Comparison of ENCODE assay signal across 21 cellular contexts in genomic region chr11:68173926-68174325, GRCh38. TPM values are rescaled to one million over a fixed set of nuclear protein-coding genes. Genes with fewer than 3 reads are reported as not detected.
A peak's percentile ranks its signal among the peaks of the same experiment; 100 is the strongest.
DNase-seq lines count a peak whose midpoint lies in the region; ATAC-seq, FAIRE-seq and TF ChIP-seq lines count a peak whose summit lies in the region.
"Had no signal": no experiment of that assay in that cellular context is flagged by ENCODE, and none has a peak within 500 bp of the region (broad histone marks: within the 10 kb centered on the region; RNA-seq: fewer than 3 reads in every experiment).

No MANE protein-coding gene starts in this region.

- peak overlapping the region; percentile 80 to 96 (median 88) for H3K27ac ChIP-seq in thyroid gland
- H3K27ac ChIP-seq: BLaER1 treated with 17β-estradiol and CSF1 and Interleukin-3, amounts not matched to agents 10 nM and 100 nM; GM23248; HL-60 had no signal

- 35 to 42% methylated on average over 4 of the region's 4 CpGs for WGBS in thyroid gland, 2 donors

- H3K36me3 Mint-ChIP-seq in activated naive CD8-positive, alpha-beta T cell = peaks cover 3% of the 10 kb centered on the region
- H3K36me3 Mint-ChIP-seq in activated naive CD8-positive, alpha-beta T cell treated with anti-CD3 and anti-CD28 coated beads for 36 hours = no peaks in the 10 kb centered on the region

- H3K4me1 Mint-ChIP-seq in activated naive CD8-positive, alpha-beta T cell (ENCODE audit: low read depth) = no peaks in the 10 kb centered on the region
- H3K4me1 Mint-ChIP-seq in activated naive CD8-positive, alpha-beta T cell treated with anti-CD3 and anti-CD28 coated beads for 36 hours = no peaks in the 10 kb centered on the region
- H3K4me1 Mint-ChIP-seq: B cell; CD8-positive, alpha-beta memory T cell had no signal

- H3K4me3 ChIP-seq in thyroid gland (replicated peaks in 1 of 3) = no peak overlapping the region
- H3K4me3 ChIP-seq: BLaER1 treated with 17β-estradiol and CSF1 and Interleukin-3, amounts not matched to agents 10 nM and 100 nM; GM12878; GM23248; HAP-1 had no signal

- H3K9me3 Mint-ChIP-seq in activated naive CD8-positive, alpha-beta T cell (ENCODE audit: low read depth) = no peaks in the 10 kb centered on the region
- no peaks in the 10 kb centered on the region for H3K9me3 Mint-ChIP-seq in activated naive CD8-positive, alpha-beta T cell treated with anti-CD3 and anti-CD28 coated beads for 36 hours
- H3K9me3 Mint-ChIP-seq: CD8-positive, alpha-beta memory T cell had no signal

- TF ChIP-seq POLR2A in thyroid gland (IDR thresholded peaks at IDR 0.05) = peak in 1 of 2 donors; percentile 23

- peak overlapping the region; percentile 61 for H3K27ac Mint-ChIP-seq in activated naive CD8-positive, alpha-beta T cell
- H3K27ac Mint-ChIP-seq in activated naive CD8-positive, alpha-beta T cell treated with anti-CD3 and anti-CD28 coated beads for 36 hours = no peak overlapping the region
- H3K27ac Mint-ChIP-seq: B cell had no signal

- H3K9me3 ChIP-seq in thyroid gland = no peaks in the 10 kb centered on the region
- H3K9me3 ChIP-seq: BLaER1 treated with 17β-estradiol and CSF1 and Interleukin-3, amounts not matched to agents 10 nM and 100 nM; HAP-1 had no signal

- DNase-seq in activated naive CD8-positive, alpha-beta T cell treated with anti-CD3 and anti-CD28 coated beads for 36 hours = no peak
- no peak for DNase-seq in HTR-8/SVneo (ENCODE audit: insufficient read length, low spot score)
- DNase-seq in kidney glomerular epithelial cell (lab: John Stamatoyannopoulos, UW) = peak; percentile 2
- peak; percentile 90 to 91 for DNase-seq in thyroid gland
- DNase-seq in SW 1271 (lab: John Stamatoyannopoulos, UW) = no peak
- DNase-seq: 8988T; CD8-positive, alpha-beta memory T cell; COR-L47; DMS 273 treated with DMSO at 0.1 percent for 48 hours; DMS53; DND-41; EL; GM23248; IMR-90 had no signal

- FAIRE-seq in HTR-8/SVneo (lab: Jason Lieb, UNC) = peak; percentile 74
- FAIRE-seq: GM12878 had no signal

- H3K4me3 Mint-ChIP-seq in activated naive CD8-positive, alpha-beta T cell = no peak overlapping the region
- H3K4me3 Mint-ChIP-seq in activated naive CD8-positive, alpha-beta T cell treated with anti-CD3 and anti-CD28 coated beads for 36 hours = no peak overlapping the region
- H3K4me3 Mint-ChIP-seq: B cell; CD8-positive, alpha-beta memory T cell had no signal

- no peak for TF ChIP-seq CTCF in thyroid gland (IDR thresholded peaks at IDR 0.05)

- peaks cover 22 to 41% of the 10 kb centered on the region in 2 donors for H3K36me3 ChIP-seq in thyroid gland

- ATAC-seq in GM21367 (IDR thresholded peaks at IDR 0.05; ENCODE audit: unreplicated experiment) = no peak
- ATAC-seq: GM12878 had no signal

- intact Hi-C loops in thyroid gland (cut with DNase I) = no loop called here

- no peaks in the 10 kb centered on the region for H3K27me3 Mint-ChIP-seq in activated naive CD8-positive, alpha-beta T cell
- H3K27me3 Mint-ChIP-seq in activated naive CD8-positive, alpha-beta T cell treated with anti-CD3 and anti-CD28 coated beads for 36 hours = no peaks in the 10 kb centered on the region
- H3K27me3 Mint-ChIP-seq: B cell; CD8-positive, alpha-beta memory T cell had no signal

- H3K27me3 ChIP-seq in thyroid gland = no peaks in the 10 kb centered on the region
- H3K27me3 ChIP-seq: BLaER1 treated with 17β-estradiol and CSF1 and Interleukin-3, amounts not matched to agents 10 nM and 100 nM had no signal

- H3K4me1 ChIP-seq in thyroid gland = peaks cover 30 to 37% of the 10 kb centered on the region in 2 donors
- H3K4me1 ChIP-seq: BLaER1 treated with 17β-estradiol and CSF1 and Interleukin-3, amounts not matched to agents 10 nM and 100 nM had no signal

RNA-seq across cellular contexts. Expression of gene KMT5B, which starts 39.2 kb away (rescaled TPM):
- total RNA-seq in activated naive CD8-positive, alpha-beta T cell treated with anti-CD3 and anti-CD28 coated beads for 36 hours = 10 to 100 TPM; 15.7 to 18.4 TPM
- total RNA-seq in thyroid gland = 10 to 100 TPM; 57.4 to 84.2 (median 67.4) TPM

RNA-seq across cellular contexts. Expression of gene CHKA, which starts 52.7 kb away (rescaled TPM):
- total RNA-seq in activated naive CD8-positive, alpha-beta T cell treated with anti-CD3 and anti-CD28 coated beads for 36 hours = 10 to 100 TPM; 17.6 to 17.8 TPM
- 100 to 1,000 TPM in 1 of 4 donors, 10 to 100 TPM in 3; 86.8 to 106 (median 93.1) TPM for total RNA-seq in thyroid gland

Comparison
In these comparisons a context has a peak if more than half of its experiments do, and no peak if none do; other contexts are left out.
1. DNase-seq: peak in kidney glomerular epithelial cell (single experiment) and thyroid gland (2 of 2); none in activated naive CD8-positive, alpha-beta T cell treated with anti-CD3 and anti-CD28 coated beads for 36 hours (single experiment), HTR-8/SVneo (single experiment) and SW 1271 (0 of 2).
2. RNA of gene CHKA, which starts 52.7 kb away (total RNA-seq): 86.8 to 106 TPM in thyroid gland; 17.6 to 17.8 TPM in activated naive CD8-positive, alpha-beta T cell treated with anti-CD3 and anti-CD28 coated beads for 36 hours; every median in the first group is over 4 times any median in the second.